ENCODE assay signal across 1 cellular context in genomic region chr6:142696123-142696522, GRCh38.
TF ChIP-seq lines count a peak whose summit lies in the region.

No MANE protein-coding gene starts in this region.

TF ChIP-seq in GM23338, 12 proteins besides CTCF, POLR2A, EP300 and RAD21 (continued from another document):
- TF ChIP-seq ZNF462 (CRISPR knock-in tag; IDR thresholded peaks at IDR 0.05) (no peak), JUNB (IDR thresholded peaks at IDR 0.05; ENCODE audit: unreplicated experiment) (no peak), POLR2AphosphoS5 (IDR thresholded peaks at IDR 0.05; ENCODE audit: low read depth) (no peak), ZNF331 (CRISPR knock-in tag; IDR thresholded peaks at IDR 0.05; ENCODE audit: low read depth) (no peak), ETS1 (IDR thresholded peaks at IDR 0.05) (no peak), EZH2phosphoT487 (IDR thresholded peaks at IDR 0.05; ENCODE audit: unreplicated experiment) (no peak), NANOG (IDR thresholded peaks at IDR 0.05; ENCODE audit: borderline replicate concordance) (no peak), CREB1 (CRISPR knock-in tag; IDR thresholded peaks at IDR 0.05; ENCODE audit: low read depth) (no peak)
